In the genomic region with DNA sequence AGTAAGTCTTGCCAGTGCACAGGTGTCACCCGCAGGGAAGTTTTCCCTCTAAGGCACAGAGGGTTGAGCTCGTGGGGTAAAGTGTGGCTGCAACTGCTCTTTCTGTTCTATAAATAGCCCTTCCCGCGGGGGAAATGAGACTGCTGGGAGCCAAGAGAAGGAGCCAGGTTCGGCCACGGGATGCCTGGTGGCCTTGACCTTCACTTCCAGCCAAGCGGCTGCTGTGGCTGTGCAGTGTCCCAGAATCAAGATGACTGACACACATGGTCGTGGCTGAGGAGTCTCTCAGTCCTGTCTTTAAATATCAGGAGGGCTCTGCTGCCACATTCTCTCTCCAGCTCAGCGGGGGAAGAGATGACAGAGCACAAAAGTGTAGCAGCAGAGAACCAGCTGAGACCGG, we compare ENCODE assay signal across 25 cellular contexts.
A peak's percentile ranks its signal among the peaks of the same experiment; 100 is the strongest.
DNase-seq lines count a peak whose midpoint lies in the region; ATAC-seq and TF ChIP-seq lines count a peak whose summit lies in the region.
"Had no signal": no experiment of that assay in that cellular context is flagged by ENCODE, and none has a peak within 500 bp of the region (broad histone marks: within the 10 kb centered on the region; RNA-seq: fewer than 3 reads in every experiment).

No MANE protein-coding gene starts in this region.

- no peaks in the 10 kb centered on the region; the same call in 1 of the 2 replicates for H4K20me1 ChIP-seq in GM23338 (replicated peaks; ENCODE audit: insufficient read depth)

- no peaks in the 10 kb centered on the region for H3K36me3 Mint-ChIP-seq in GM23338 (ENCODE audit: low read depth)
- H3K36me3 Mint-ChIP-seq: activated CD4-positive, alpha-beta memory T cell treated with anti-CD3 and anti-CD28 coated beads for 36 hours; activated naive CD4-positive, alpha-beta T cell treated with anti-CD3 and anti-CD28 coated beads, Interleukin-2, amount 50 U/mL, for 72 hours; CD4-positive, CD25-positive, alpha-beta regulatory T cell; immature natural killer cell; stimulated activated effector memory CD8-positive, alpha-beta T cell treated with anti-CD3 and anti-CD28 coated beads, Interleukin-12 subunit alpha, Interleukin-12 subunit beta, amount 100 ng/mL, for 72 hours had no signal

- H3K4me1 ChIP-seq in heart left ventricle (peaks cover 0 to 48% (median 12%) of the 10 kb centered on the region in 12 donors), sigmoid colon (no peaks in the 10 kb centered on the region), GM23338 (ENCODE audit: insufficient read depth) (no peaks in the 10 kb centered on the region)
- H3K4me1 ChIP-seq: ascending aorta, esophagus squamous epithelium, Peyer's patch, SJCRH30 had no signal

- no peak overlapping the region for H3K4me3 ChIP-seq in heart left ventricle
- no peak overlapping the region for H3K4me3 ChIP-seq in sigmoid colon
- H3K4me3 ChIP-seq in GM23338 = no peak overlapping the region
- H3K4me3 ChIP-seq: ascending aorta, esophagus squamous epithelium, Peyer's patch, SJCRH30 had no signal

- TF ChIP-seq EP300 in sigmoid colon (IDR thresholded peaks at IDR 0.05) = no peak

- H3K27me3 ChIP-seq in heart left ventricle (peaks cover 0 to 4% (median 0%) of the 10 kb centered on the region in 9 donors), sigmoid colon (peaks cover 0 to 17% (median 0%) of the 10 kb centered on the region in 3 donors), GM23338 (ENCODE audit: insufficient read depth) (no peaks in the 10 kb centered on the region)
- H3K27me3 ChIP-seq: ascending aorta, Peyer's patch had no signal

- no peaks in the 10 kb centered on the region for H3K9me3 Mint-ChIP-seq in GM23338
- H3K9me3 Mint-ChIP-seq: activated CD4-positive, alpha-beta memory T cell treated with anti-CD3 and anti-CD28 coated beads for 36 hours; activated naive CD4-positive, alpha-beta T cell treated with anti-CD3 and anti-CD28 coated beads, Interleukin-2, amount 50 U/mL, for 72 hours; activated T-helper 17 cell treated with anti-CD3 and anti-CD28 coated beads, Interleukin-2, amount 50 U/mL, for 72 hours; immature natural killer cell; stimulated activated effector memory CD8-positive, alpha-beta T cell treated with anti-CD3 and anti-CD28 coated beads, Interleukin-12 subunit alpha, Interleukin-12 subunit beta, amount 100 ng/mL, for 72 hours had no signal

- DNase-seq in DMS153 (lab: John Stamatoyannopoulos, UW) (peak; percentile 16), DMS153 treated with DMSO at 0.1 percent for 48 hours (lab: John Stamatoyannopoulos, UW; ENCODE audit: unreplicated experiment) (no peak), COLO668 (lab: John Stamatoyannopoulos, UW; ENCODE audit: unreplicated experiment) (peak; percentile 41), heart left ventricle (peak in 4 of 5 donors; percentile 65 to 85 (median 73)), sigmoid colon (peak; percentile 39), head of caudate nucleus (no peak), GM23338 (ENCODE audit: low spot score) (no peak), ureter (ENCODE audit: low spot score) (no peak)
- DNase-seq: esophagus squamous epithelium; foreskin melanocyte; GOT3; NCI-H187; NCI-H526 treated with DMSO at 0.1 percent for 48 hours; occipital lobe; Peyer's patch; stimulated activated CD4-positive, alpha-beta T cell treated with anti-CD3 and anti-CD28 coated beads, Interleukin-4, amount 100 ng/mL, for 24 hours had no signal

- H3F3A ChIP-seq in GM23338 (replicated peaks; ENCODE audit: low read depth) = no peaks in the 10 kb centered on the region

- intact Hi-C loops in heart left ventricle (cut with DNase I) = no loop called here
- intact Hi-C loops in sigmoid colon (cut with DNase I) = no loop called here
- intact Hi-C loops in head of caudate nucleus (cut with DNase I) = no loop called here

- WGBS in heart left ventricle, 4 donors = 13 to 26% (median 21%) methylated on average over 10 of the region's 10 CpGs
- WGBS in sigmoid colon, 2 donors = 40 to 50% methylated on average over 10 of the region's 10 CpGs

- ATAC-seq in heart left ventricle (peak; percentile 87 to 91 (median 90)), GM23338 (no peak)
- ATAC-seq: activated naive CD4-positive, alpha-beta T cell treated with anti-CD3 and anti-CD28 coated beads, Interleukin-2, amount 50 U/mL, for 72 hours; activated T-helper 17 cell treated with anti-CD3 and anti-CD28 coated beads, Interleukin-2, amount 50 U/mL, for 72 hours; stimulated activated effector memory CD8-positive, alpha-beta T cell treated with anti-CD3 and anti-CD28 coated beads, Interleukin-12 subunit alpha, Interleukin-12 subunit beta, amount 100 ng/mL, for 72 hours had no signal

- no peak overlapping the region for H3K4me2 ChIP-seq in GM23338

- H3K27me3 Mint-ChIP-seq in GM23338 (ENCODE audit: insufficient read depth, low read depth, poor library complexity) = peaks cover 4% of the 10 kb centered on the region

- TF ChIP-seq CTCF in heart left ventricle (IDR thresholded peaks at IDR 0.05) (no peak), sigmoid colon (IDR thresholded peaks at IDR 0.05) (no peak), GM23338 (conservative IDR thresholded peaks at IDR 0.05; ENCODE audit: low read depth in 2 of 2) (no peak)

- H3K4me3 Mint-ChIP-seq in GM23338 = no peak overlapping the region
- H3K4me3 Mint-ChIP-seq: activated CD4-positive, alpha-beta memory T cell treated with anti-CD3 and anti-CD28 coated beads for 36 hours; activated T-helper 17 cell treated with anti-CD3 and anti-CD28 coated beads, Interleukin-2, amount 50 U/mL, for 72 hours; CD4-positive, CD25-positive, alpha-beta regulatory T cell; immature natural killer cell; stimulated activated effector memory CD8-positive, alpha-beta T cell treated with anti-CD3 and anti-CD28 coated beads, Interleukin-12 subunit alpha, Interleukin-12 subunit beta, amount 100 ng/mL, for 72 hours had no signal

- H3K36me3 ChIP-seq in heart left ventricle (no peaks in the 10 kb centered on the region), sigmoid colon (no peaks in the 10 kb centered on the region), GM23338 (ENCODE audit: insufficient read depth) (no peaks in the 10 kb centered on the region)
- H3K36me3 ChIP-seq: ascending aorta, esophagus squamous epithelium, Peyer's patch, SJCRH30 had no signal

- H3K27ac ChIP-seq in heart left ventricle = peak overlapping the region in 11 of 12 donors; percentile 42 to 85 (median 70)
- no peak overlapping the region for H3K27ac ChIP-seq in sigmoid colon
- no peak overlapping the region for H3K27ac ChIP-seq in GM23338 (ENCODE audit: low read depth)
- H3K27ac ChIP-seq: 22Rv1, ascending aorta, esophagus squamous epithelium, Peyer's patch, SJCRH30 had no signal

- peaks cover 17% of the 10 kb centered on the region for H3K4me1 Mint-ChIP-seq in GM23338
- H3K4me1 Mint-ChIP-seq: activated T-helper 17 cell treated with anti-CD3 and anti-CD28 coated beads, Interleukin-2, amount 50 U/mL, for 72 hours; CD4-positive, CD25-positive, alpha-beta regulatory T cell; immature natural killer cell had no signal

- H3K9me2 ChIP-seq in GM23338 (ENCODE audit: insufficient read depth) = no peaks in the 10 kb centered on the region

- H2AFZ ChIP-seq in GM23338 = no peak overlapping the region

- H3K79me2 ChIP-seq in GM23338 (replicated peaks; ENCODE audit: insufficient read depth) = no peaks in the 10 kb centered on the region

- no peak for TF ChIP-seq POLR2A in heart left ventricle (IDR thresholded peaks at IDR 0.05)
- no peak for TF ChIP-seq POLR2A in sigmoid colon (IDR thresholded peaks at IDR 0.05)

- H3K9me3 ChIP-seq in heart left ventricle = no peaks in the 10 kb centered on the region
- no peaks in the 10 kb centered on the region for H3K9me3 ChIP-seq in sigmoid colon
- H3K9me3 ChIP-seq: ascending aorta, esophagus squamous epithelium, Peyer's patch, SJCRH30 had no signal

- H3K27ac Mint-ChIP-seq in GM23338 = no peak overlapping the region
- H3K27ac Mint-ChIP-seq: activated CD4-positive, alpha-beta memory T cell treated with anti-CD3 and anti-CD28 coated beads for 36 hours; activated naive CD4-positive, alpha-beta T cell treated with anti-CD3 and anti-CD28 coated beads, Interleukin-2, amount 50 U/mL, for 72 hours; activated T-helper 17 cell treated with anti-CD3 and anti-CD28 coated beads, Interleukin-2, amount 50 U/mL, for 72 hours; CD4-positive, CD25-positive, alpha-beta regulatory T cell; immature natural killer cell; stimulated activated effector memory CD8-positive, alpha-beta T cell treated with anti-CD3 and anti-CD28 coated beads, Interleukin-12 subunit alpha, Interleukin-12 subunit beta, amount 100 ng/mL, for 72 hours had no signal

TF ChIP-seq in GM23338, 12 proteins besides CTCF, POLR2A, EP300 and RAD21 (continues in another document):
- no peak for TF ChIP-seq ZNF331 (CRISPR knock-in tag; IDR thresholded peaks at IDR 0.05; ENCODE audit: low read depth)
- no peak for TF ChIP-seq CREB1 (CRISPR knock-in tag; IDR thresholded peaks at IDR 0.05; ENCODE audit: low read depth)

Comparison
In these comparisons a context has a peak if more than half of its experiments do, and no peak if none do; other contexts are left out.
1. DNase-seq: peak in DMS153 (single experiment), COLO668 (single experiment), heart left ventricle (4 of 5) and sigmoid colon (single experiment); none in DMS153 treated with DMSO at 0.1 percent for 48 hours (single experiment), head of caudate nucleus (0 of 42), GM23338 (single experiment) and ureter (single experiment).
2. H3K27ac ChIP-seq: peak in heart left ventricle (11 of 12); none in sigmoid colon (0 of 4) and GM23338 (single experiment).